ENCODE assay signal across 25 cellular contexts in genomic region chr6:71125216-71125615, GRCh38.
DNase-seq lines count a peak whose midpoint lies in the region; ATAC-seq and TF ChIP-seq lines count a peak whose summit lies in the region.
"Had no signal": no experiment of that assay in that cellular context is flagged by ENCODE, and none has a peak within 500 bp of the region (broad histone marks: within the 10 kb centered on the region; RNA-seq: fewer than 3 reads in every experiment).

No MANE protein-coding gene starts in this region.

- H4K91ac ChIP-seq in H9 (ENCODE audit: insufficient read length, low read depth, low read length) (no peak overlapping the region), neuronal stem cell (ENCODE audit: low read depth, low read length, poor library complexity) (no peak overlapping the region)

- H3K36me3 ChIP-seq in SK-N-SH (replicated peaks in 1 of 2; ENCODE audit: control insufficient read depth in 1 of 2, insufficient read depth in 2 of 2, low read length in 1 of 2) (no peaks in the 10 kb centered on the region), neuronal stem cell (replicated peaks in 1 of 2; ENCODE audit: control insufficient read depth in 2 of 2, insufficient read depth in 2 of 2, low read length in 2 of 2) (no peaks in the 10 kb centered on the region), brain microvascular endothelial cell (replicated peaks) (no peaks in the 10 kb centered on the region)
- H3K36me3 ChIP-seq: BLaER1 had no signal

- H3K9me3 ChIP-seq in SK-N-SH (no peaks in the 10 kb centered on the region), H9 (ENCODE audit: control insufficient read depth, low read depth, low read length) (no peaks in the 10 kb centered on the region), neuronal stem cell (replicated peaks in 1 of 2; ENCODE audit: control insufficient read depth in 2 of 2, insufficient read depth in 1 of 2, low read depth in 1 of 2, low read length in 2 of 2) (peaks cover 4 to 5% of the 10 kb centered on the region in 2 donors)
- H3K9me3 ChIP-seq: A549 had no signal

- H2BK15ac ChIP-seq in H9 (ENCODE audit: low read depth, low read length) (no peak overlapping the region), neuronal stem cell (ENCODE audit: low read length) (no peak overlapping the region)

- H2BK5ac ChIP-seq in H9 (ENCODE audit: insufficient read length, low read length): no peak overlapping the region
- no peak overlapping the region for H2BK5ac ChIP-seq in neuronal stem cell (ENCODE audit: low read length)

- H3K18ac ChIP-seq in H9 (ENCODE audit: insufficient read length, low read depth, low read length): no peak overlapping the region
- H3K18ac ChIP-seq in neuronal stem cell (ENCODE audit: low read length): no peak overlapping the region

- H4K20me1 ChIP-seq in SK-N-SH (ENCODE audit: insufficient read depth): no peaks in the 10 kb centered on the region
- H4K20me1 ChIP-seq in H9 (ENCODE audit: control insufficient read depth, insufficient read depth, insufficient read length): no peaks in the 10 kb centered on the region
- H4K20me1 ChIP-seq: BLaER1 had no signal

- H3K79me1 ChIP-seq in H9 (ENCODE audit: insufficient read depth, low read depth, low read length, poor library complexity, severe bottlenecking): no peaks in the 10 kb centered on the region
- H3K79me1 ChIP-seq in neuronal stem cell (ENCODE audit: low read depth, low read length): no peaks in the 10 kb centered on the region

- H3K23ac ChIP-seq in H9 (ENCODE audit: insufficient read length, low read depth, low read length) (no peak overlapping the region), neuronal stem cell (ENCODE audit: low read depth, low read length, poor library complexity) (no peak overlapping the region)

- POLR2A ChIA-PET in SK-N-SH (lab: Yijun Ruan, JAX): interaction anchor here (0.6 kb wide), 1 partner anchor 9 kb away, joined by 4 read pairs; no protein-coding TSS in a partner anchor

- no peaks in the 10 kb centered on the region; a peak in 2 of 4 replicates for H3K4me1 ChIP-seq in SK-N-SH (ENCODE audit: control insufficient read depth in 1 of 2, insufficient read depth in 2 of 2, low read depth in 1 of 2, low read length in 1 of 2)
- H3K4me1 ChIP-seq in H9 (ENCODE audit: insufficient read depth, low read length): peaks cover 4% of the 10 kb centered on the region; the same call in 1 of the 2 replicates
- H3K4me1 ChIP-seq in neuronal stem cell (ENCODE audit: control insufficient read depth in 2 of 2, insufficient read depth in 1 of 2, low read depth in 1 of 2, low read length in 2 of 2): no peaks in the 10 kb centered on the region
- H3K4me1 ChIP-seq: A549, BLaER1 had no signal

- H2AK5ac ChIP-seq in H9 (ENCODE audit: insufficient read length, low read length) (no peak overlapping the region), neuronal stem cell (ENCODE audit: low read depth, low read length) (no peak overlapping the region)

- CTCF ChIA-PET in SK-N-SH (lab: Yijun Ruan, JAX): no interaction called here
- CTCF ChIA-PET in activated naive CD4-positive, alpha-beta T cell treated with anti-CD3 and anti-CD28 coated beads, Interleukin-2, amount 10 ng/mL, durations not matched to agents 7 days and 5 days (lab: Charles Lee): no interaction called here

- no peak overlapping the region for H3K27ac Mint-ChIP-seq in H9
- H3K27ac Mint-ChIP-seq in osteocyte (ENCODE audit: unreplicated experiment): peak overlapping the region; percentile 89
- no peak overlapping the region for H3K27ac Mint-ChIP-seq in activated naive CD4-positive, alpha-beta T cell treated with anti-CD3 and anti-CD28 coated beads, Interleukin-2, amount 10 ng/mL, durations not matched to agents 7 days and 5 days
- H3K27ac Mint-ChIP-seq: B cell; CD14-positive monocyte; CD4-positive, alpha-beta memory T cell; CD4-positive, CD25-positive, alpha-beta regulatory T cell; CD8-positive, alpha-beta memory T cell had no signal

- H3T11ph ChIP-seq in H9 (ENCODE audit: low read length): no peak overlapping the region

- ATAC-seq in SK-N-SH treated with all-trans-retinoic acid at 6 μM for 48 hours: no peak
- ATAC-seq: A549, GM12878 had no signal

- H2BK120ac ChIP-seq in H9 (ENCODE audit: low read depth, low read length, poor library complexity, severe bottlenecking): no peak overlapping the region
- no peak overlapping the region for H2BK120ac ChIP-seq in neuronal stem cell (ENCODE audit: low read depth, low read length)

- H2AFZ ChIP-seq in SK-N-SH (ENCODE audit: low read depth) (no peak overlapping the region), H9 (ENCODE audit: low read length) (no peak overlapping the region), neuronal stem cell (ENCODE audit: low read length) (no peak overlapping the region)

- TF ChIP-seq CTCF in SK-N-SH (IDR thresholded peaks at IDR 0.05) (no peak), H9 (conservative IDR thresholded peaks at IDR 0.05) (no peak), osteocyte (IDR thresholded peaks at IDR 0.05) (no peak), brain microvascular endothelial cell (IDR thresholded peaks at IDR 0.05; ENCODE audit: low read depth, low read length, missing control alignments) (no peak)

- no peak for TF ChIP-seq RAD21 in SK-N-SH (IDR thresholded peaks at IDR 0.05; ENCODE audit: low read length)

- H3K4me1 Mint-ChIP-seq in H9 (peaks cover 12 to 15% of the 10 kb centered on the region in 2 experiments), osteocyte (ENCODE audit: unreplicated experiment) (peaks cover 48% of the 10 kb centered on the region)
- H3K4me1 Mint-ChIP-seq in activated naive CD4-positive, alpha-beta T cell treated with anti-CD3 and anti-CD28 coated beads, Interleukin-2, amount 10 ng/mL, durations not matched to agents 7 days and 5 days: no peaks in the 10 kb centered on the region
- H3K4me1 Mint-ChIP-seq: CD4-positive, alpha-beta memory T cell; CD4-positive, CD25-positive, alpha-beta regulatory T cell; CD8-positive, alpha-beta memory T cell had no signal

- DNase-seq in SK-N-SH (peak; percentile 6), H9 (no peak), SK-N-DZ (ENCODE audit: low spot score) (peak; percentile 77), osteocyte (ENCODE audit: extremely low spot score, unreplicated experiment) (no peak), neuronal stem cell (ENCODE audit: low spot score) (no peak), brain microvascular endothelial cell (no peak)
- DNase-seq in activated naive CD4-positive, alpha-beta T cell treated with anti-CD3 and anti-CD28 coated beads, Interleukin-2, amount 10 ng/mL, durations not matched to agents 7 days and 5 days: no peak
- DNase-seq: AML-193; C1 segment of cervical spinal cord; CD4-positive, alpha-beta memory T cell; CD4-positive, CD25-positive, alpha-beta regulatory T cell; CD8-positive, alpha-beta memory T cell; COR-L47; DMS 273 treated with DMSO at 0.1 percent for 48 hours; DMS79; DND-41; EL; GDM1 had no signal

- H3K9me3 Mint-ChIP-seq in H9 (peaks cover 8 to 11% of the 10 kb centered on the region in 2 experiments; a peak in 4 of 5 replicates), osteocyte (ENCODE audit: unreplicated experiment) (peaks cover 6% of the 10 kb centered on the region)
- H3K9me3 Mint-ChIP-seq in activated naive CD4-positive, alpha-beta T cell treated with anti-CD3 and anti-CD28 coated beads, Interleukin-2, amount 10 ng/mL, durations not matched to agents 7 days and 5 days: no peaks in the 10 kb centered on the region

- peak in 1 of 2 experiments; percentile 53; a peak in 1 of 4 replicates for TF ChIP-seq EP300 in SK-N-SH (IDR thresholded peaks at IDR 0.05; ENCODE audit: borderline replicate concordance in 1 of 2, low read depth in 1 of 2, low read length in 1 of 2)

- H3K23me2 ChIP-seq in H9 (ENCODE audit: insufficient read length, low read depth, low read length, poor library complexity, severe bottlenecking): no peaks in the 10 kb centered on the region

- no peak overlapping the region for H4K8ac ChIP-seq in H9 (replicated peaks; ENCODE audit: insufficient read length, low read depth, low read length)
- H4K8ac ChIP-seq in neuronal stem cell (ENCODE audit: low read depth, low read length): no peak overlapping the region

- H3K27me3 ChIP-seq in SK-N-SH (ENCODE audit: insufficient read depth) (no peaks in the 10 kb centered on the region), H9 (ENCODE audit: insufficient read depth, low read length) (no peaks in the 10 kb centered on the region), neuronal stem cell (ENCODE audit: control insufficient read depth in 3 of 3, insufficient read depth in 3 of 3, low read depth in 1 of 3, low read length in 3 of 3) (no peaks in the 10 kb centered on the region), brain microvascular endothelial cell (replicated peaks) (no peaks in the 10 kb centered on the region)
- H3K27me3 ChIP-seq: BLaER1 had no signal

- H3K27ac ChIP-seq in SK-N-SH (ENCODE audit: low read depth in 2 of 2, low read length in 1 of 2): no peak overlapping the region
- peak overlapping the region; percentile 52 for H3K27ac ChIP-seq in H9 (ENCODE audit: insufficient read length, low read depth, low read length)
- no peak overlapping the region for H3K27ac ChIP-seq in neuronal stem cell (replicated peaks; ENCODE audit: low read length)
- no peak overlapping the region for H3K27ac ChIP-seq in brain microvascular endothelial cell
- H3K27ac ChIP-seq: 22Rv1, A549, BLaER1 had no signal

- no peak overlapping the region for H3K14ac ChIP-seq in H9 (ENCODE audit: insufficient read depth, low read length)
- no peak overlapping the region for H3K14ac ChIP-seq in neuronal stem cell (ENCODE audit: low read length)

- no peak overlapping the region for H4K5ac ChIP-seq in H9 (ENCODE audit: insufficient read length, low read depth, low read length)

- H3K9ac ChIP-seq in SK-N-SH: no peak overlapping the region
- no peak overlapping the region for H3K9ac ChIP-seq in H9 (ENCODE audit: extremely low read depth, insufficient read length, low read length)
- H3K9ac ChIP-seq in neuronal stem cell (ENCODE audit: low read depth, low read length, poor library complexity): no peak overlapping the region
- H3K9ac ChIP-seq: BLaER1 had no signal

- H2BK20ac ChIP-seq in H9 (ENCODE audit: low read depth, low read length, poor library complexity, severe bottlenecking): no peak overlapping the region

- in situ Hi-C loops in brain microvascular endothelial cell (cut with HindIII; ENCODE audit: low pct_ligation_motif_present, low sequenced_read_pairs): no loop called here

- H3K79me2 ChIP-seq in SK-N-SH (ENCODE audit: insufficient read depth) (no peaks in the 10 kb centered on the region), H9 (ENCODE audit: insufficient read depth, low read length) (no peaks in the 10 kb centered on the region)

- no peaks in the 10 kb centered on the region for H3K27me3 Mint-ChIP-seq in H9 (ENCODE audit: low read depth)
- no peaks in the 10 kb centered on the region for H3K27me3 Mint-ChIP-seq in osteocyte (ENCODE audit: unreplicated experiment)
- no peaks in the 10 kb centered on the region for H3K27me3 Mint-ChIP-seq in activated naive CD4-positive, alpha-beta T cell treated with anti-CD3 and anti-CD28 coated beads, Interleukin-2, amount 10 ng/mL, durations not matched to agents 7 days and 5 days
- H3K27me3 Mint-ChIP-seq: CD4-positive, CD25-positive, alpha-beta regulatory T cell had no signal

- H3F3A ChIP-seq in SK-N-SH (replicated peaks; ENCODE audit: insufficient read depth): no peaks in the 10 kb centered on the region

- H2BK12ac ChIP-seq in H9 (ENCODE audit: insufficient read length, low read depth, low read length) (no peak overlapping the region), neuronal stem cell (ENCODE audit: low read length) (no peak overlapping the region)

- no peak overlapping the region for H3K4me2 ChIP-seq in SK-N-SH
- H3K4me2 ChIP-seq in H9 (ENCODE audit: insufficient read depth, insufficient read length, low read length): no peak overlapping the region
- H3K4me2 ChIP-seq in neuronal stem cell (ENCODE audit: insufficient read depth, low read length, poor library complexity, severe bottlenecking): no peak overlapping the region
- H3K4me2 ChIP-seq: A549 had no signal

- H3K4me3 Mint-ChIP-seq in H9: no peak overlapping the region
- H3K4me3 Mint-ChIP-seq in osteocyte (ENCODE audit: unreplicated experiment): no peak overlapping the region
- H3K4me3 Mint-ChIP-seq in activated naive CD4-positive, alpha-beta T cell treated with anti-CD3 and anti-CD28 coated beads, Interleukin-2, amount 10 ng/mL, durations not matched to agents 7 days and 5 days: no peak overlapping the region
- H3K4me3 Mint-ChIP-seq: CD14-positive monocyte; CD4-positive, alpha-beta memory T cell; CD4-positive, CD25-positive, alpha-beta regulatory T cell; CD8-positive, alpha-beta memory T cell had no signal

- H3K9me2 ChIP-seq in SK-N-SH: no peaks in the 10 kb centered on the region

- peaks cover 0 to 8% (median 5%) of the 10 kb centered on the region in 3 experiments; a peak in 4 of 7 replicates for H3K36me3 Mint-ChIP-seq in H9 (ENCODE audit: insufficient read depth in 1 of 3, low read depth in 3 of 3)
- H3K36me3 Mint-ChIP-seq in osteocyte (ENCODE audit: unreplicated experiment): peaks cover 1% of the 10 kb centered on the region
- no peaks in the 10 kb centered on the region for H3K36me3 Mint-ChIP-seq in activated naive CD4-positive, alpha-beta T cell treated with anti-CD3 and anti-CD28 coated beads, Interleukin-2, amount 10 ng/mL, durations not matched to agents 7 days and 5 days
- H3K36me3 Mint-ChIP-seq: CD14-positive monocyte; CD4-positive, alpha-beta memory T cell; CD4-positive, CD25-positive, alpha-beta regulatory T cell; CD8-positive, alpha-beta memory T cell had no signal

- no peak overlapping the region for H3K56ac ChIP-seq in H9 (ENCODE audit: insufficient read length, low read depth, low read length)

- H3K4me3 ChIP-seq in SK-N-SH (ENCODE audit: low read depth in 2 of 2, low read length in 1 of 2) (no peak overlapping the region), neuronal stem cell (ENCODE audit: low read length in 2 of 2) (no peak overlapping the region), brain microvascular endothelial cell (ENCODE audit: low read depth, low read length) (no peak overlapping the region)
- H3K4me3 ChIP-seq: A549, BLaER1, GM12878 had no signal

- H3K4ac ChIP-seq in H9 (ENCODE audit: low read depth, low read length): no peak overlapping the region
- H3K4ac ChIP-seq in neuronal stem cell (ENCODE audit: low read length): no peak overlapping the region

Comparison
In these comparisons a context has a peak if more than half of its experiments do, and no peak if none do; other contexts are left out.
1. DNase-seq: peak in SK-N-SH (single experiment) and SK-N-DZ (single experiment); none in H9 (single experiment), osteocyte (single experiment), activated naive CD4-positive, alpha-beta T cell treated with anti-CD3 and anti-CD28 coated beads, Interleukin-2, amount 10 ng/mL, durations not matched to agents 7 days and 5 days (single experiment), neuronal stem cell (single experiment) and brain microvascular endothelial cell (single experiment).